24 cellular contexts compared by ENCODE assay signal in the genomic region with DNA sequence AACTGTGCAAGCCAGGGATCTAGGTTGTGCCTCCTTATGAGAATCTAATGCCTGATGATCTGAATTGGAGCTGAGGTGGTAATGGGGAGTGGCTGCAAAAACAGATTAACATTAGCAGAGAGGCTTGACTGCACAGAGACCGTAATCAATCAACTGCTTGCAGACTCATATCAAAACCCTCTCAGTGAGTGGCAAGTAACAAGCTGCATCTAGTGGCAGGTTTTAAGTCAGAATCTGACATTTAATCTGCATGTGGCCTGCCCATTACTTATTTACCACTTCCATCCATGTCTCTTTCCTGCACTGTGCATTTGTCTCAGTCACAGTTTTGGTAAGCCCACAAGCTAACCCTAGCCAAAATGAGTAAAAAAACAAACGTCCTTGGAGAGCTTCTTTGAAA. TPM values are rescaled to one million over a fixed set of nuclear protein-coding genes. Genes with fewer than 3 reads are reported as not detected.
DNase-seq lines count a peak whose midpoint lies in the region; ATAC-seq, FAIRE-seq and TF ChIP-seq lines count a peak whose summit lies in the region.
"Had no signal": no experiment of that assay in that cellular context is flagged by ENCODE, and none has a peak within 500 bp of the region (broad histone marks: within the 10 kb centered on the region; RNA-seq: fewer than 3 reads in every experiment).

No MANE protein-coding gene starts in this region.

- H3K36me3 ChIP-seq in GM12878 (ENCODE audit: control insufficient read depth in 2 of 2, insufficient read depth in 2 of 2, low read length in 1 of 2), result peaks cover 6 to 43% of the 10 kb centered on the region in 2 experiments

- H3K4me3 ChIP-seq in GM12878, result no peak overlapping the region
- H3K4me3 ChIP-seq: A549, BLaER1, K562, SK-N-MC had no signal

- SMC1A ChIA-PET in GM12878 (lab: Charles Lee; ENCODE audit: uncharacterized antibody, unreplicated experiment), result interaction anchor here (1.8 to 2.0 kb wide), 2 partner anchors 10 to 11 kb away, joined by 6 to 8 read pairs; partner anchors contain the start of gene C11orf58

- in situ Hi-C loops in GM12878 (cut with MboI) (no loop called here), KBM-7 (cut with MboI; ENCODE audit: low pct_unique_long_range_greater_than_20kb, low sequenced_read_pairs) (no loop called here)

- no peaks in the 10 kb centered on the region for H3K4me1 ChIP-seq in GM12878 (ENCODE audit: control insufficient read depth, insufficient read depth, low read length)
- H3K4me1 ChIP-seq: A549, BLaER1 had no signal

- no peaks in the 10 kb centered on the region for H3K27me3 Mint-ChIP-seq in activated CD8-positive, alpha-beta T cell treated with anti-CD3 and anti-CD28 coated beads for 36 hours
- H3K27me3 Mint-ChIP-seq in activated CD8-positive, alpha-beta T cell treated with anti-CD3 and anti-CD28 coated beads, Interleukin-2, amount 10 ng/mL, durations not matched to agents 7 days and 5 days (ENCODE audit: low read depth), result no peaks in the 10 kb centered on the region
- H3K27me3 Mint-ChIP-seq: progenitor cell of endocrine pancreas had no signal

- peak; percentile 33 for DNase-seq in activated CD8-positive, alpha-beta T cell treated with anti-CD3 and anti-CD28 coated beads for 36 hours
- DNase-seq in activated CD8-positive, alpha-beta T cell treated with anti-CD3 and anti-CD28 coated beads, Interleukin-2, amount 10 ng/mL, durations not matched to agents 7 days and 5 days, result no peak
- DNase-seq in GM12878 (ENCODE audit: low read depth, low spot score), result no peak
- DNase-seq in GDM1 (lab: John Stamatoyannopoulos, UW), result no peak
- no peak for DNase-seq in GM20000 (ENCODE audit: low spot score)
- DNase-seq in KBM-7, result no peak
- DNase-seq: activated CD4-positive, alpha-beta T cell treated with anti-CD3 and anti-CD28 coated beads for 4 hours; amniotic stem cell; dermis blood vessel endothelial cell; NK-92 treated with Interleukin-12 subunit alpha and Interleukin-12 subunit beta, amount 100 ng/mL, for 24 hours; stimulated activated CD4-positive, alpha-beta T cell treated with anti-CD3 and anti-CD28 coated beads, Interleukin-2, amount 100 ng/mL, for 48 hours; T1000 had no signal

- intact Hi-C loops in activated CD8-positive, alpha-beta T cell treated with anti-CD3 and anti-CD28 coated beads for 36 hours (cut with micrococcal nuclease), result no loop called here
- intact Hi-C loops in GM12878 (cut with micrococcal nuclease; ENCODE audit: unreplicated experiment), result no loop called here

- RAD21 ChIA-PET in GM12878 (lab: Charles Lee; ENCODE audit: unreplicated experiment), result interaction anchor here (1.1 kb wide), 1 partner anchor 10 kb away, joined by 4 read pairs; the partner anchor contains the start of gene C11orf58

- H2AFZ ChIP-seq in GM12878 (ENCODE audit: control insufficient read depth, low read depth, low read length), result no peak overlapping the region

- POLR2A ChIA-PET in activated CD8-positive, alpha-beta T cell treated with anti-CD3 and anti-CD28 coated beads for 36 hours (lab: Charles Lee), result interaction anchor here (2.3 to 3.3 kb wide), 2 partner anchors 9 to 11 kb away, joined by 15 to 22 read pairs; partner anchors contain the start of gene C11orf58
- POLR2A ChIA-PET in activated CD8-positive, alpha-beta T cell treated with anti-CD3 and anti-CD28 coated beads, Interleukin-2, amount 10 ng/mL, durations not matched to agents 7 days and 5 days (lab: Charles Lee), result interaction anchor here (0.6 to 5.4 kb wide), 2 partner anchors 11 to 1775 kb away, joined by 3 to 39 read pairs; partner anchors contain the start of gene C11orf58
- POLR2A ChIA-PET in GM12878 (lab: Charles Lee), result interaction anchor here (1.5 to 2.9 kb wide), 2 partner anchors 8 to 10 kb away, joined by 4 to 17 read pairs; partner anchors contain the start of gene C11orf58

- TF ChIP-seq RAD21 in GM12878 (IDR thresholded peaks at IDR 0.05; ENCODE audit: insufficient read depth, low read depth, low read length), result no peak

- WGBS in GM12878 (ENCODE audit: insufficient coverage, insufficient replicate concordance, low lambda C conversion rate, missing lambda C conversion rate), result 5% methylated on average over 2 of the region's 2 CpGs

- H3K27ac ChIP-seq in GM12878 (ENCODE audit: control insufficient read depth, insufficient read depth), result no peak overlapping the region
- H3K27ac ChIP-seq: A549, BLaER1, SK-N-MC had no signal

- no TSS peak for BruUV-seq in GM12878 (replicated peaks; lab: Mats Ljungman, UMichigan)

- peak overlapping the region; percentile 71 for H3K27ac Mint-ChIP-seq in activated CD8-positive, alpha-beta T cell treated with anti-CD3 and anti-CD28 coated beads for 36 hours
- H3K27ac Mint-ChIP-seq in activated CD8-positive, alpha-beta T cell treated with anti-CD3 and anti-CD28 coated beads, Interleukin-2, amount 10 ng/mL, durations not matched to agents 7 days and 5 days, result no peak overlapping the region
- H3K27ac Mint-ChIP-seq: progenitor cell of endocrine pancreas had no signal

- ATAC-seq in activated CD8-positive, alpha-beta T cell treated with anti-CD3 and anti-CD28 coated beads for 36 hours, result peak; percentile 82
- ATAC-seq in activated CD8-positive, alpha-beta T cell treated with anti-CD3 and anti-CD28 coated beads, Interleukin-2, amount 10 ng/mL, durations not matched to agents 7 days and 5 days, result no peak
- ATAC-seq in GM21423 (IDR thresholded peaks at IDR 0.05; ENCODE audit: unreplicated experiment), result peak; percentile 59
- ATAC-seq in HG03342 (IDR thresholded peaks at IDR 0.05; ENCODE audit: unreplicated experiment), result peak; percentile 48
- ATAC-seq in GM12878, result peak; percentile 74
- ATAC-seq: A549, K562 had no signal

- no peak for TF ChIP-seq POLR2A in GM12878 (IDR thresholded peaks at IDR 0.05; ENCODE audit: low read depth, low read length)

- no peaks in the 10 kb centered on the region for H4K20me1 ChIP-seq in GM12878 (ENCODE audit: control insufficient read depth, insufficient read depth)

- no peak overlapping the region for H3K4me2 ChIP-seq in GM12878 (ENCODE audit: control insufficient read depth, insufficient read depth)
- H3K4me2 ChIP-seq: A549, BLaER1 had no signal

- no peaks in the 10 kb centered on the region for H3K27me3 ChIP-seq in GM12878 (replicated peaks in 1 of 2; ENCODE audit: control insufficient read depth in 2 of 2, insufficient read depth in 2 of 2, low read length in 1 of 2)
- H3K27me3 ChIP-seq: BLaER1 had no signal

- H3K9me3 ChIP-seq in GM12878 (replicated peaks; ENCODE audit: control insufficient read depth, insufficient read depth, low read length), result no peaks in the 10 kb centered on the region
- H3K9me3 ChIP-seq: A549, BLaER1 had no signal

- TF ChIP-seq CTCF in activated CD8-positive, alpha-beta T cell treated with anti-CD3 and anti-CD28 coated beads for 36 hours (IDR thresholded peaks at IDR 0.05), result no peak
- TF ChIP-seq CTCF in GM12878 (IDR thresholded peaks at IDR 0.05 in 2 of 3, conservative IDR thresholded peaks at IDR 0.05 in 1 of 3; ENCODE audit: control insufficient read depth in 2 of 3, extremely low read depth in 1 of 3, insufficient read depth in 1 of 3, low read depth in 3 of 3, low read length in 3 of 3) (no peak), GM20000 (IDR thresholded peaks at IDR 0.05; ENCODE audit: extremely low read depth, missing control alignments) (no peak)

- no peak overlapping the region for H3K9ac ChIP-seq in GM12878 (ENCODE audit: control insufficient read depth, insufficient read depth, low read length)
- H3K9ac ChIP-seq: BLaER1 had no signal

- CTCF ChIA-PET in activated CD8-positive, alpha-beta T cell treated with anti-CD3 and anti-CD28 coated beads for 36 hours (lab: Charles Lee), result interaction anchor here (0.6 to 1.3 kb wide), 4 partner anchors 10 to 604 kb away, joined by 3 to 5 read pairs (median 3); partner anchors contain the start of gene C11orf58
- CTCF ChIA-PET in activated CD8-positive, alpha-beta T cell treated with anti-CD3 and anti-CD28 coated beads, Interleukin-2, amount 10 ng/mL, durations not matched to agents 7 days and 5 days (lab: Charles Lee), result interaction anchor here (1.8 to 2.2 kb wide), 2 partner anchors 11 to 36 kb away, joined by 6 to 21 read pairs; partner anchors contain the start of gene C11orf58
- CTCF ChIA-PET in GM12878 (lab: Yijun Ruan, JAX), result interaction anchor here (1.1 to 3.4 kb wide), 5 partner anchors 10 to 117 kb away, joined by 3 to 12 read pairs (median 5); no protein-coding TSS in a partner anchor

- H3K4me3 Mint-ChIP-seq in activated CD8-positive, alpha-beta T cell treated with anti-CD3 and anti-CD28 coated beads for 36 hours, result no peak overlapping the region
- no peak overlapping the region for H3K4me3 Mint-ChIP-seq in activated CD8-positive, alpha-beta T cell treated with anti-CD3 and anti-CD28 coated beads, Interleukin-2, amount 10 ng/mL, durations not matched to agents 7 days and 5 days
- H3K4me3 Mint-ChIP-seq: neural crest cell had no signal

- H3K79me2 ChIP-seq in GM12878 (ENCODE audit: control insufficient read depth, insufficient read depth, low read length), result peaks cover 7% of the 10 kb centered on the region

- H3K4me1 Mint-ChIP-seq in activated CD8-positive, alpha-beta T cell treated with anti-CD3 and anti-CD28 coated beads for 36 hours (ENCODE audit: low read depth), result peaks cover 46% of the 10 kb centered on the region
- H3K4me1 Mint-ChIP-seq in activated CD8-positive, alpha-beta T cell treated with anti-CD3 and anti-CD28 coated beads, Interleukin-2, amount 10 ng/mL, durations not matched to agents 7 days and 5 days (ENCODE audit: low read depth), result peaks cover 4% of the 10 kb centered on the region

- H3K36me3 Mint-ChIP-seq in activated CD8-positive, alpha-beta T cell treated with anti-CD3 and anti-CD28 coated beads for 36 hours (ENCODE audit: low read depth), result peaks cover 65% of the 10 kb centered on the region
- peaks cover 73% of the 10 kb centered on the region for H3K36me3 Mint-ChIP-seq in activated CD8-positive, alpha-beta T cell treated with anti-CD3 and anti-CD28 coated beads, Interleukin-2, amount 10 ng/mL, durations not matched to agents 7 days and 5 days (ENCODE audit: low read depth)

- no peak for TF ChIP-seq EP300 in GM12878 (IDR thresholded peaks at IDR 0.05; ENCODE audit: borderline replicate concordance in 1 of 2, control insufficient read depth in 1 of 2, low read depth in 2 of 2, low read length in 2 of 2)

- no peaks in the 10 kb centered on the region for H3K9me3 Mint-ChIP-seq in activated CD8-positive, alpha-beta T cell treated with anti-CD3 and anti-CD28 coated beads for 36 hours
- H3K9me3 Mint-ChIP-seq in activated CD8-positive, alpha-beta T cell treated with anti-CD3 and anti-CD28 coated beads, Interleukin-2, amount 10 ng/mL, durations not matched to agents 7 days and 5 days (ENCODE audit: insufficient read depth), result no peaks in the 10 kb centered on the region
- H3K9me3 Mint-ChIP-seq: neural crest cell had no signal

- no peak for FAIRE-seq in GM12878 (lab: Jason Lieb, UNC)
- FAIRE-seq: A549, D721Med, endothelial cell of umbilical vein, K562, RCC 7860, urothelium cell line had no signal

RNA-seq across cellular contexts. Expression of gene C11orf58, which starts 11.2 kb away (rescaled TPM):
- total RNA-seq in activated CD8-positive, alpha-beta T cell treated with anti-CD3 and anti-CD28 coated beads for 36 hours, result 100 to 1,000 TPM; 114 to 133 TPM
- 100 to 1,000 TPM; 104 to 111 TPM for total RNA-seq in activated CD8-positive, alpha-beta T cell treated with anti-CD3 and anti-CD28 coated beads, Interleukin-2, amount 10 ng/mL, durations not matched to agents 7 days and 5 days
- 240 TPM in 2 replicates for total RNA-seq in GM12878 (2013; cell fraction: nucleolus; rRNA removed)
- 107 and 144 TPM in 2 replicates for total RNA-seq in GM12878 (2014; rRNA removed)
- total RNA-seq in GM12878 (2014; rRNA removed; fragmentation: Illumina TruSeq; extraction: Trizol), result 209 and 214 TPM in 2 replicates
- total RNA-seq in GM12878 (2021), result 95.0 and 98.2 TPM in 2 replicates
- polyA plus RNA-seq in GM12878 (2011; ENCODE audit: low read depth), result 58.0 TPM
- 184 and 255 TPM in 2 replicates for polyA plus RNA-seq in GM12878 (2011; rRNA removed)
- polyA plus RNA-seq in GM12878 (2011; cell fraction: cytosol; rRNA removed), result 48.1 and 85.2 TPM in 2 replicates
- 83.1 and 127 TPM in 2 replicates for polyA plus RNA-seq in GM12878 (2011; cell fraction: nucleus; rRNA removed)
- 122 and 153 TPM in 2 replicates for polyA plus RNA-seq in GM12878 (2012)
- 156 and 209 TPM in 2 replicates for polyA plus RNA-seq in GM12878 (2014; fragmentation: Illumina TruSeq; extraction: Trizol)
- polyA plus RNA-seq in GM12878 (2014; fragmentation: Nextera tagmentation; extraction: Ambion mirVana), result 100 to 1,000 TPM; 373 to 379 TPM
- polyA plus RNA-seq in GM12878 (2014; rRNA removed), result 144 and 167 TPM in 2 replicates
- 100 to 1,000 TPM; 238 to 245 TPM for polyA plus RNA-seq in GM12878 (2016; fragmentation: Nextera tagmentation; extraction: Ambion mirVana)
- polyA minus RNA-seq in GM12878 (2011; rRNA and poly(A)+ RNA removed), result 56.5 and 64.2 TPM in 2 replicates
- 57.0 and 66.3 TPM in 2 replicates for polyA minus RNA-seq in GM12878 (2011; cell fraction: cytosol; rRNA and poly(A)+ RNA removed)
- 32.2 and 50.2 TPM in 2 replicates for polyA minus RNA-seq in GM12878 (2011; cell fraction: nucleus; rRNA and poly(A)+ RNA removed)
